13 cellular contexts compared by ENCODE assay signal in genomic region chr5:56631719-56632118, GRCh38.
"Had no signal": no experiment of that assay in that cellular context is flagged by ENCODE, and none has a peak within 500 bp of the region (broad histone marks: within the 10 kb centered on the region; RNA-seq: fewer than 3 reads in every experiment).

No MANE protein-coding gene starts in this region.

- DNase-seq: activated B cell treated with CpG ODN at 0.5 μM for 24 hours; activated CD8-positive, alpha-beta memory T cell treated with anti-CD3 and anti-CD28 coated beads, Interleukin-2, amount 50 U/mL, for 48 hours; activated gamma-delta T cell treated with Interleukin-2 at 50 U/mL for 16 hours; amniotic stem cell; effector memory CD4-positive, alpha-beta T cell; foreskin melanocyte; kidney glomerular epithelial cell; posterior cingulate gyrus; stimulated activated CD4-positive, alpha-beta T cell treated with anti-CD3 and anti-CD28 coated beads, Interleukin-15, amount 100 ng/mL, for 24 hours; stimulated activated CD4-positive, alpha-beta T cell treated with anti-CD3 and anti-CD28 coated beads, Interleukin-4, amount 100 ng/mL, for 1 hour; stimulated activated naive CD4-positive, alpha-beta T cell treated with Interleukin-2 at 50 U/mL for 16 hours; substantia nigra had no signal

- H3K27me3 ChIP-seq: tibial nerve had no signal

- H3K27ac ChIP-seq: tibial nerve had no signal

- H3K36me3 ChIP-seq: tibial nerve had no signal

- H3K4me3 ChIP-seq: tibial nerve had no signal
